Comparison of ENCODE assay signal across 28 cellular contexts in genomic region chr3:27581852-27582251, GRCh38.
"Had no signal": no experiment of that assay in that cellular context is flagged by ENCODE, and none has a peak within 500 bp of the region (broad histone marks: within the 10 kb centered on the region; RNA-seq: fewer than 3 reads in every experiment).

No MANE protein-coding gene starts in this region.

- H3K4me1 ChIP-seq: left lung, lower lobe of right lung, right atrium auricular region, upper lobe of right lung had no signal

- H3K36me3 Mint-ChIP-seq: mesothelial cell of epicardium, naive B cell, natural killer cell had no signal

- H3K4me1 Mint-ChIP-seq: mesothelial cell of epicardium, naive B cell, natural killer cell, nephron progenitor cell had no signal

- H3K27ac ChIP-seq: left lung, lower lobe of right lung, ovary, right atrium auricular region, skin epidermis, suprapubic skin, thoracic aorta, tibial artery, upper lobe of right lung had no signal

- H3K9me3 Mint-ChIP-seq: natural killer cell; stimulated activated naive CD8-positive, alpha-beta T cell treated with anti-CD3 and anti-CD28 coated beads, Interleukin-15, Interleukin-2, amounts not matched to agents 100 ng/mL and 50 ng/mL, for 24 hours had no signal

- H3K4me3 ChIP-seq: left lung, lower lobe of right lung, ovary, right atrium auricular region, skin epidermis, suprapubic skin, thoracic aorta, tibial artery, upper lobe of right lung had no signal

- H3K27me3 ChIP-seq: left lung, ovary, right atrium auricular region, suprapubic skin, tibial artery, upper lobe of right lung had no signal

- H3K27ac Mint-ChIP-seq: mesothelial cell of epicardium; naive B cell; natural killer cell; nephron progenitor cell; progenitor cell of endocrine pancreas; stimulated activated naive CD8-positive, alpha-beta T cell treated with anti-CD3 and anti-CD28 coated beads, Interleukin-15, Interleukin-2, amounts not matched to agents 100 ng/mL and 50 ng/mL, for 24 hours had no signal

- FAIRE-seq: kidney, urothelium cell line had no signal

- H3K4me3 Mint-ChIP-seq: mesothelial cell of epicardium; naive B cell; natural killer cell; nephron progenitor cell; stimulated activated naive CD8-positive, alpha-beta T cell treated with anti-CD3 and anti-CD28 coated beads, Interleukin-15, Interleukin-2, amounts not matched to agents 100 ng/mL and 50 ng/mL, for 24 hours had no signal

- H3K36me3 ChIP-seq: left lung, lower lobe of right lung, ovary, right atrium auricular region, suprapubic skin, thoracic aorta, tibial artery, upper lobe of right lung had no signal

- ATAC-seq: left colon, left lung, lower lobe of right lung, natural killer cell, sciatic nerve, upper lobe of right lung had no signal

- H3K27me3 Mint-ChIP-seq: naive B cell, progenitor cell of endocrine pancreas had no signal

- H3K9me3 ChIP-seq: left lung, lower lobe of right lung, ovary, right atrium auricular region, suprapubic skin, thoracic aorta, tibial artery, upper lobe of right lung had no signal

- DNase-seq: hippocampal formation; kidney; left colon; left lung; lower lobe of right lung; mammary epithelial cell; mesenchymal stem cell; naive B cell; natural killer cell; nephron progenitor cell; ovary; stimulated activated CD4-positive, alpha-beta T cell treated with anti-CD3 and anti-CD28 coated beads, Interleukin-12 subunit alpha, Interleukin-12 subunit beta, amount 100 ng/mL, for 4 hours; stimulated activated CD4-positive, alpha-beta T cell treated with anti-CD3 and anti-CD28 coated beads, Interleukin-15, amount 100 ng/mL, for 24 hours; stimulated activated CD4-positive, alpha-beta T cell treated with anti-CD3 and anti-CD28 coated beads, Interleukin-2, amount 100 ng/mL, for 24 hours; stimulated activated CD4-positive, alpha-beta T cell treated with anti-CD3 and anti-CD28 coated beads, Interleukin-4, amount 100 ng/mL, for 1 hour; stimulated activated naive CD4-positive, alpha-beta T cell; tibial artery; trophoblast cell; upper lobe of right lung had no signal
